Comparison of ENCODE assay signal across 1 cellular context in genomic region chr14:59188461-59189280, GRCh38.
TF ChIP-seq lines count a peak whose summit lies in the region.

DAAM1 (plus strand) TSS chr14:59188667; CDS start chr14:59263478, 74,811 bp downstream.

TF ChIP-seq in GM12878, 131 proteins besides CTCF, POLR2A, EP300 and RAD21 (continued from another document):
- TF ChIP-seq CHD1 (IDR thresholded peaks at IDR 0.05; ENCODE audit: low read depth, low read length) (0 out of 2 replicates have a peak, but pooled peaks have one; percentile 20), ZNF24 (IDR thresholded peaks at IDR 0.05) (no peak), SP1 (IDR thresholded peaks at IDR 0.05; ENCODE audit: low read depth, low read length) (peak; percentile 76), HDGF (IDR thresholded peaks at IDR 0.05) (peak; percentile 67; the same call in 1 of the 2 replicates), SREBF1 (IDR thresholded peaks at IDR 0.05; ENCODE audit: low read length) (no peak; the same call in 1 of the 2 replicates), IKZF1 (conservative IDR thresholded peaks at IDR 0.05) (peak; percentile 57; the same call in 1 of the 2 replicates), CREM (IDR thresholded peaks at IDR 0.05; ENCODE audit: low read depth) (no peak), CREB1 (IDR thresholded peaks at IDR 0.05; ENCODE audit: low read depth) (peak; percentile 70; the same call in 1 of the 2 replicates), MXI1 (IDR thresholded peaks at IDR 0.05; ENCODE audit: low read depth, low read length) (peak; percentile 73), ATF7 (IDR thresholded peaks at IDR 0.05; ENCODE audit: low read depth) (peak; percentile 96), NR2C2 (IDR thresholded peaks at IDR 0.05; ENCODE audit: borderline replicate concordance, control insufficient read depth, insufficient read length, low read depth) (no peak), SIX5 (IDR thresholded peaks at IDR 0.05; ENCODE audit: low read depth, low read length, severe bottlenecking) (peak; percentile 86), SMAD1 (IDR thresholded peaks at IDR 0.05; ENCODE audit: low read depth, partially characterized antibody) (no peak), MTA3 (IDR thresholded peaks at IDR 0.05; ENCODE audit: borderline replicate concordance, low read length) (no peak)
TF ChIP-seq in GM12878: peak in this region for 22.
